In the genomic region with DNA sequence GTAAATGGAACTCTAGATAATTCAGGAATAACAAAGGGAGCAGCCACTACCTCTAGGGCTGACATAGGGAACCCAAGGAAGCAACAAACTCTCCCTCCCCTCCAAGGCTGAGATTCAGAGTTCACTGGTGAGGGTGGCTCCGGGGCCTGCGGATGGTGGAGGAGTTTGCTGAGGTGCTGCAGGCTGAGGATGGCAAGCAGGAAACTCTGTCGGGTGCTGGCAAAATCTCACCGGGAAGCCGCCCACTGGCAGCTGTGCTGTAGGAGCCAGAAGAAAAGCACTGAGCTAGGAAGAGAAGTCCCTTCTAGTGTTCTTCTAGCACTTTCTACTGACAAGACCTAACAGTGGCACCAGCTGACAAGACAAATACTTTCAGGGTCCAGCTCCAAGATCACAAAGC, we compare ENCODE assay signal across 13 cellular contexts. TPM values are rescaled to one million over a fixed set of nuclear protein-coding genes. Genes with fewer than 3 reads are reported as not detected.
A peak's percentile ranks its signal among the peaks of the same experiment; 100 is the strongest.
DNase-seq lines count a peak whose midpoint lies in the region; ATAC-seq lines count a peak whose summit lies in the region.
"Had no signal": no experiment of that assay in that cellular context is flagged by ENCODE, and none has a peak within 500 bp of the region (broad histone marks: within the 10 kb centered on the region; RNA-seq: fewer than 3 reads in every experiment).

No MANE protein-coding gene starts in this region.

- ATAC-seq in sciatic nerve (no peak), GM21737 (IDR thresholded peaks at IDR 0.05; ENCODE audit: unreplicated experiment) (no peak)
- ATAC-seq: A549; CD8-positive, alpha-beta T cell had no signal

- H3K27ac ChIP-seq in angular gyrus (ENCODE audit: low read depth, low read length): peak overlapping the region; percentile 71
- H3K27ac ChIP-seq: A549, C4-2B had no signal

- intact Hi-C loops in posterior cingulate gyrus (cut with DNase I) (no loop called here), sciatic nerve (cut with DNase I) (no loop called here)

- DNase-seq in inferior parietal cortex (ENCODE audit: extremely low spot score) (peak; percentile 38), posterior cingulate gyrus (peak in 8 of 10 donors; percentile 38 to 95 (median 74)), sciatic nerve (ENCODE audit: low spot score) (no peak), kidney glomerular epithelial cell (lab: John Stamatoyannopoulos, UW) (no peak)
- DNase-seq: BE2C; Caco-2; CD8-positive, alpha-beta T cell; DND-41; GDM1 had no signal

RNA-seq across cellular contexts. Expression of a gene that starts 12.5 kb away (rescaled TPM):
- 14.3 TPM for total RNA-seq in sciatic nerve
- total RNA-seq: CD8-positive, alpha-beta T cell had no signal

RNA-seq across cellular contexts. Expression of a gene that starts 41.0 kb away (rescaled TPM):
- 2.8 TPM for total RNA-seq in sciatic nerve

Comparison
In these comparisons a context has a peak if more than half of its experiments do, and no peak if none do; other contexts are left out.
1. DNase-seq: peak in inferior parietal cortex (single experiment) and posterior cingulate gyrus (8 of 10); none in sciatic nerve (single experiment) and kidney glomerular epithelial cell (single experiment).